In genomic region chr17:8345052-8345690, GRCh38 we compare ENCODE assay signal across 23 cellular contexts. TPM values are rescaled to one million over a fixed set of nuclear protein-coding genes. Genes with fewer than 3 reads are reported as not detected.
DNase-seq lines count a peak whose midpoint lies in the region; ATAC-seq and TF ChIP-seq lines count a peak whose summit lies in the region.
"Had no signal": no experiment of that assay in that cellular context is flagged by ENCODE, and none has a peak within 500 bp of the region (broad histone marks: within the 10 kb centered on the region; RNA-seq: fewer than 3 reads in every experiment).

No MANE protein-coding gene starts in this region.

- no peaks in the 10 kb centered on the region for H3K27me3 ChIP-seq in prostate gland (replicated peaks; ENCODE audit: insufficient read depth)
- H3K27me3 ChIP-seq: colonic mucosa, Peyer's patch, SJCRH30 had no signal

- intact Hi-C loops in activated CD4-positive, alpha-beta T cell treated with anti-CD3 and anti-CD28 coated beads for 36 hours (cut with DNase I, micrococcal nuclease), result no loop called here
- intact Hi-C loops in activated CD8-positive, alpha-beta T cell treated with anti-CD3 and anti-CD28 coated beads for 36 hours (cut with micrococcal nuclease), result no loop called here
- intact Hi-C loops in prostate gland (cut with DNase I), result no loop called here

- TF ChIP-seq CTCF in HEK293 (tag by site-specific recombination; IDR thresholded peaks at IDR 0.05) (no peak), prostate gland (IDR thresholded peaks at IDR 0.05) (no peak)
- TF ChIP-seq CTCF in activated CD8-positive, alpha-beta T cell treated with anti-CD3 and anti-CD28 coated beads for 36 hours (IDR thresholded peaks at IDR 0.05), result no peak

- H3K9me3 Mint-ChIP-seq in activated CD4-positive, alpha-beta T cell treated with anti-CD3 and anti-CD28 coated beads for 36 hours (ENCODE audit: low read depth), result no peaks in the 10 kb centered on the region
- H3K9me3 Mint-ChIP-seq in activated CD8-positive, alpha-beta T cell treated with anti-CD3 and anti-CD28 coated beads for 36 hours, result no peaks in the 10 kb centered on the region
- H3K9me3 Mint-ChIP-seq: T-helper 1 cell treated with Interleukin-12 subunit alpha and Interleukin-12 subunit beta and Interleukin-4 antibody, amounts not matched to agents 30 μg/mL and 1 μg/mL, for 36 hours had no signal

- DNase-seq in activated CD4-positive, alpha-beta T cell treated with anti-CD3 and anti-CD28 coated beads for 36 hours, result peak; percentile 14
- DNase-seq in activated CD4-positive, alpha-beta T cell treated with anti-CD3 and anti-CD28 coated beads, Interleukin-2, amount 50 U/mL, for 48 hours, result no peak
- DNase-seq in activated CD8-positive, alpha-beta T cell treated with anti-CD3 and anti-CD28 coated beads for 36 hours, result peak; percentile 39
- DNase-seq in prostate gland (ENCODE audit: low spot score) (no peak), activated gamma-delta T cell (lab: John Stamatoyannopoulos, UW) (no peak)
- DNase-seq: activated CD8-positive, alpha-beta memory T cell treated with anti-CD3 and anti-CD28 coated beads for 24 hours; colonic mucosa; heart left ventricle; left ventricle myocardium superior; NCI-H146; NCI-H774; Peyer's patch; SJCRH30; stimulated activated CD4-positive, alpha-beta T cell treated with anti-CD3 and anti-CD28 coated beads, Interleukin-4, amount 100 ng/mL, for 4 hours; WERI-Rb-1 had no signal

- H3K27ac Mint-ChIP-seq in activated CD4-positive, alpha-beta T cell treated with anti-CD3 and anti-CD28 coated beads for 36 hours, result no peak overlapping the region
- no peak overlapping the region for H3K27ac Mint-ChIP-seq in activated CD8-positive, alpha-beta T cell treated with anti-CD3 and anti-CD28 coated beads for 36 hours
- H3K27ac Mint-ChIP-seq: T-helper 1 cell treated with Interleukin-12 subunit alpha and Interleukin-12 subunit beta and Interleukin-4 antibody, amounts not matched to agents 30 μg/mL and 1 μg/mL, for 36 hours had no signal

- H3K27ac ChIP-seq in HEK293 (ENCODE audit: extremely low read depth, low read depth, low read length) (no peak overlapping the region), prostate gland (peak overlapping the region; percentile 66 to 73)
- H3K27ac ChIP-seq: BLaER1, colonic mucosa, heart left ventricle, Peyer's patch, SJCRH30, WERI-Rb-1 had no signal

- H3K4me3 Mint-ChIP-seq in activated CD4-positive, alpha-beta T cell treated with anti-CD3 and anti-CD28 coated beads for 36 hours, result no peak overlapping the region
- H3K4me3 Mint-ChIP-seq in activated CD8-positive, alpha-beta T cell treated with anti-CD3 and anti-CD28 coated beads for 36 hours, result no peak overlapping the region
- H3K4me3 Mint-ChIP-seq: T-helper 1 cell treated with Interleukin-12 subunit alpha and Interleukin-12 subunit beta and Interleukin-4 antibody, amounts not matched to agents 30 μg/mL and 1 μg/mL, for 36 hours had no signal

- no peaks in the 10 kb centered on the region for H3K4me1 ChIP-seq in HEK293 (ENCODE audit: control insufficient read depth, insufficient read depth, low read length)
- H3K4me1 ChIP-seq in prostate gland (replicated peaks), result no peaks in the 10 kb centered on the region
- H3K4me1 ChIP-seq: BLaER1, colonic mucosa, heart left ventricle, Peyer's patch, SJCRH30 had no signal

- 58% methylated on average over 6 of the region's 6 CpGs for WGBS in prostate gland

- H3K4me3 ChIP-seq in HEK293 (ENCODE audit: low read depth, low read length) (no peak overlapping the region), prostate gland (no peak overlapping the region)
- H3K4me3 ChIP-seq: BLaER1, colonic mucosa, heart left ventricle, Peyer's patch, SJCRH30, smooth muscle cell had no signal

- no peaks in the 10 kb centered on the region for H3K36me3 ChIP-seq in HEK293 (ENCODE audit: control insufficient read depth in 2 of 2, insufficient read depth in 1 of 2, low read length in 2 of 2)
- no peaks in the 10 kb centered on the region for H3K36me3 ChIP-seq in prostate gland
- H3K36me3 ChIP-seq: BLaER1, colonic mucosa, heart left ventricle, Peyer's patch, SJCRH30, WERI-Rb-1 had no signal

- peaks cover 19% of the 10 kb centered on the region for H3K27me3 Mint-ChIP-seq in activated CD4-positive, alpha-beta T cell treated with anti-CD3 and anti-CD28 coated beads for 36 hours
- peaks cover 13% of the 10 kb centered on the region for H3K27me3 Mint-ChIP-seq in activated CD8-positive, alpha-beta T cell treated with anti-CD3 and anti-CD28 coated beads for 36 hours

- H3K4me1 Mint-ChIP-seq in activated CD4-positive, alpha-beta T cell treated with anti-CD3 and anti-CD28 coated beads for 36 hours, result no peaks in the 10 kb centered on the region
- no peaks in the 10 kb centered on the region for H3K4me1 Mint-ChIP-seq in activated CD8-positive, alpha-beta T cell treated with anti-CD3 and anti-CD28 coated beads for 36 hours (ENCODE audit: low read depth)

- ATAC-seq in activated CD4-positive, alpha-beta T cell treated with anti-CD3 and anti-CD28 coated beads for 36 hours, result peak; percentile 42
- no peak for ATAC-seq in activated CD8-positive, alpha-beta T cell treated with anti-CD3 and anti-CD28 coated beads for 36 hours
- no peak for ATAC-seq in HG03045 (IDR thresholded peaks at IDR 0.05; ENCODE audit: unreplicated experiment)
- no peak for ATAC-seq in HG02678 (IDR thresholded peaks at IDR 0.05; ENCODE audit: unreplicated experiment)
- ATAC-seq: heart left ventricle, left ventricle myocardium superior had no signal

- TF ChIP-seq POLR2A in prostate gland (IDR thresholded peaks at IDR 0.05), result no peak

- H3K36me3 Mint-ChIP-seq in activated CD4-positive, alpha-beta T cell treated with anti-CD3 and anti-CD28 coated beads for 36 hours (ENCODE audit: low read depth), result no peaks in the 10 kb centered on the region
- H3K36me3 Mint-ChIP-seq in activated CD8-positive, alpha-beta T cell treated with anti-CD3 and anti-CD28 coated beads for 36 hours (ENCODE audit: low read depth), result no peaks in the 10 kb centered on the region

- CTCF ChIA-PET in activated CD4-positive, alpha-beta T cell treated with anti-CD3 and anti-CD28 coated beads for 36 hours (lab: Charles Lee), result interaction anchor here (0.6 to 0.8 kb wide), 2 partner anchors 19 to 32 kb away, joined by 3 read pairs; no protein-coding TSS in a partner anchor
- CTCF ChIA-PET in HEK293 (lab: Yijun Ruan, JAX), result interaction anchor here (0.7 to 1.0 kb wide), 2 partner anchors 31 to 44 kb away, joined by 3 read pairs; partner anchors contain the start of gene KRABD2
- CTCF ChIA-PET in activated CD8-positive, alpha-beta T cell treated with anti-CD3 and anti-CD28 coated beads for 36 hours (lab: Charles Lee), result no interaction called here

- no peaks in the 10 kb centered on the region for H3K9me3 ChIP-seq in HEK293 (ENCODE audit: control insufficient read depth, insufficient read depth, low read depth, low read length)
- no peaks in the 10 kb centered on the region for H3K9me3 ChIP-seq in prostate gland
- H3K9me3 ChIP-seq: BLaER1, colonic mucosa, heart left ventricle, Peyer's patch, SJCRH30 had no signal

- POLR2A ChIA-PET in activated CD4-positive, alpha-beta T cell treated with anti-CD3 and anti-CD28 coated beads for 36 hours (lab: Charles Lee), result no interaction called here
- POLR2A ChIA-PET in HEK293 (lab: Yijun Ruan, JAX), result interaction anchor here (0.6 kb wide), 1 partner anchor 99 kb away, joined by 3 read pairs; no protein-coding TSS in a partner anchor
- POLR2A ChIA-PET in activated CD8-positive, alpha-beta T cell treated with anti-CD3 and anti-CD28 coated beads for 36 hours (lab: Charles Lee), result no interaction called here

TF ChIP-seq in HEK293, 187 proteins besides CTCF, POLR2A, EP300 and RAD21:
- TF ChIP-seq GLIS1 (tag by site-specific recombination; IDR thresholded peaks at IDR 0.05) (peak; percentile 33; the same call in 1 of the 2 replicates), SP3 (tag by site-specific recombination; IDR thresholded peaks at IDR 0.05) (no peak), ZNF140 (tag by site-specific recombination; IDR thresholded peaks at IDR 0.05) (no peak), ZNF626 (tag by site-specific recombination; IDR thresholded peaks at IDR 0.05) (no peak)

RNA-seq across cellular contexts. Expression of gene ODF4, which starts 5.5 kb away (rescaled TPM):
- not detected for total RNA-seq in activated CD4-positive, alpha-beta T cell treated with anti-CD3 and anti-CD28 coated beads for 36 hours
- total RNA-seq in activated CD8-positive, alpha-beta T cell treated with anti-CD3 and anti-CD28 coated beads for 36 hours, result not detected
- not detected for total RNA-seq in prostate gland
- total RNA-seq: colonic mucosa, heart left ventricle, left ventricle myocardium superior, Peyer's patch, pulmonary artery endothelial cell, SJCRH30, smooth muscle cell, urinary bladder had no signal

RNA-seq across cellular contexts. Expression of gene ARHGEF15, which starts 35.1 kb away (rescaled TPM):
- not detected for total RNA-seq in activated CD4-positive, alpha-beta T cell treated with anti-CD3 and anti-CD28 coated beads for 36 hours
- total RNA-seq in activated CD8-positive, alpha-beta T cell treated with anti-CD3 and anti-CD28 coated beads for 36 hours, result not detected
- total RNA-seq in prostate gland, result 1 to 10 TPM; 2.6 to 4.4 TPM
- total RNA-seq: smooth muscle cell had no signal

RNA-seq across cellular contexts. Expression of gene RPL26, which starts 37.8 kb away (rescaled TPM):
- total RNA-seq in activated CD4-positive, alpha-beta T cell treated with anti-CD3 and anti-CD28 coated beads for 36 hours, result 1,000 to 10,000 TPM; 3,064 to 3,721 TPM
- 1,000 to 10,000 TPM; 3,141 to 3,176 TPM for total RNA-seq in activated CD8-positive, alpha-beta T cell treated with anti-CD3 and anti-CD28 coated beads for 36 hours
- 1,000 to 10,000 TPM; 1,762 to 3,819 TPM for total RNA-seq in prostate gland

RNA-seq across cellular contexts. Expression of gene SLC25A35, which starts 50.0 kb away (rescaled TPM):
- total RNA-seq in activated CD4-positive, alpha-beta T cell treated with anti-CD3 and anti-CD28 coated beads for 36 hours, result 1 to 10 TPM; 1.9 to 2.3 TPM
- 1 to 10 TPM; 2.1 to 3.0 TPM for total RNA-seq in activated CD8-positive, alpha-beta T cell treated with anti-CD3 and anti-CD28 coated beads for 36 hours
- 1 to 10 TPM; 4.5 to 5.2 TPM for total RNA-seq in prostate gland

Comparison
In these comparisons a context has a peak if more than half of its experiments do, and no peak if none do; other contexts are left out.
1. DNase-seq: peak in activated CD4-positive, alpha-beta T cell treated with anti-CD3 and anti-CD28 coated beads for 36 hours (single experiment) and activated CD8-positive, alpha-beta T cell treated with anti-CD3 and anti-CD28 coated beads for 36 hours (single experiment); none in activated CD4-positive, alpha-beta T cell treated with anti-CD3 and anti-CD28 coated beads, Interleukin-2, amount 50 U/mL, for 48 hours (0 of 2), prostate gland (single experiment) and activated gamma-delta T cell (single experiment).